Comparison of ENCODE assay signal across 11 cellular contexts in genomic region chr10:29535778-29536459, GRCh38.
DNase-seq lines count a peak whose midpoint lies in the region; ATAC-seq, FAIRE-seq and TF ChIP-seq lines count a peak whose summit lies in the region.
"Had no signal": no experiment of that assay in that cellular context is flagged by ENCODE, and none has a peak within 500 bp of the region (broad histone marks: within the 10 kb centered on the region; RNA-seq: fewer than 3 reads in every experiment).

No MANE protein-coding gene starts in this region.

- H3K4me1 ChIP-seq in KMS-11 (ENCODE audit: low read depth, poor library complexity, severe bottlenecking) (no peaks in the 10 kb centered on the region), HepG2 (ENCODE audit: insufficient read depth, low read length) (peaks cover 34% of the 10 kb centered on the region)

- TF ChIP-seq EP300 in HepG2 (IDR thresholded peaks at IDR 0.05; ENCODE audit: low read depth in 2 of 2, low read length in 2 of 2) (no peak), HepG2 (CRISPR knock-in tag; IDR thresholded peaks at IDR 0.05; ENCODE audit: borderline replicate concordance) (no peak)

- DNase-seq in chondrocyte (ENCODE audit: low spot score) (no peak), HepG2 (ENCODE audit: low spot score) (no peak), COLO829 (ENCODE audit: low spot score) (no peak)
- no peak for DNase-seq in activated CD4-positive, alpha-beta T cell treated with anti-CD3 and anti-CD28 coated beads for 1 hour
- DNase-seq: activated CD4-positive, CD25-positive, alpha-beta regulatory T cell; activated naive CD4-positive, alpha-beta T cell treated with anti-CD3 and anti-CD28 coated beads, Interleukin-2, amount 10 ng/mL, durations not matched to agents 7 days and 5 days; KG1 had no signal

- H4K20me1 ChIP-seq in KMS-11 (ENCODE audit: insufficient read depth): no peaks in the 10 kb centered on the region
- no peaks in the 10 kb centered on the region for H4K20me1 ChIP-seq in HepG2 (ENCODE audit: insufficient read depth, low read length)

- H3K36me3 Mint-ChIP-seq in chondrocyte (ENCODE audit: low read depth): peaks cover 19% of the 10 kb centered on the region
- H3K36me3 Mint-ChIP-seq: activated naive CD4-positive, alpha-beta T cell treated with anti-CD3 and anti-CD28 coated beads, Interleukin-2, amount 10 ng/mL, durations not matched to agents 7 days and 5 days had no signal

- H3K4me3 ChIP-seq in KMS-11 (IDR thresholded peaks at IDR 0.05; ENCODE audit: insufficient read depth, low read depth, low read length) (no peak overlapping the region), HepG2 (replicated peaks in 1 of 3; ENCODE audit: insufficient read depth in 1 of 3, low read depth in 2 of 3, low read length in 3 of 3) (peak overlapping the region; percentile 2 to 51 (median 14); a peak in 3 of 6 replicates)

- ATAC-seq in HepG2 (peak; percentile 70), GM19455 (IDR thresholded peaks at IDR 0.05; ENCODE audit: unreplicated experiment) (no peak), HG03097 (IDR thresholded peaks at IDR 0.05; ENCODE audit: low FRiP score, unreplicated experiment) (no peak)

- peak overlapping the region; percentile 93 for H3K27ac Mint-ChIP-seq in chondrocyte (ENCODE audit: unreplicated experiment)
- H3K27ac Mint-ChIP-seq: activated naive CD4-positive, alpha-beta T cell treated with anti-CD3 and anti-CD28 coated beads, Interleukin-2, amount 10 ng/mL, durations not matched to agents 7 days and 5 days had no signal

- H3K27me3 ChIP-seq in KMS-11 (ENCODE audit: insufficient read depth, low read depth): no peaks in the 10 kb centered on the region
- H3K27me3 ChIP-seq in HepG2 (ENCODE audit: control insufficient read depth in 1 of 2, insufficient read depth in 2 of 2, low read length in 2 of 2): no peaks in the 10 kb centered on the region

- H3K79me2 ChIP-seq in KMS-11 (ENCODE audit: insufficient read depth, low read depth): no peaks in the 10 kb centered on the region
- H3K79me2 ChIP-seq in HepG2 (ENCODE audit: insufficient read depth, low read length): no peaks in the 10 kb centered on the region

- in situ Hi-C loops in HepG2 (cut with HindIII; ENCODE audit: extremely low pct_ligation_motif_present, low pct_unique_long_range_greater_than_20kb): no loop called here

- H3K9ac ChIP-seq in KMS-11 (no peak overlapping the region), HepG2 (ENCODE audit: insufficient read depth, low read depth, low read length) (peak overlapping the region; percentile 64)

- no peak overlapping the region for H2AFZ ChIP-seq in KMS-11 (ENCODE audit: low read depth)
- H2AFZ ChIP-seq in HepG2 (ENCODE audit: low read length): peak overlapping the region; percentile 60

- H3K36me3 ChIP-seq in KMS-11 (ENCODE audit: insufficient read depth) (no peaks in the 10 kb centered on the region), HepG2 (replicated peaks in 1 of 2; ENCODE audit: control insufficient read depth in 1 of 2, insufficient read depth in 2 of 2, low read length in 2 of 2) (peaks cover 0 to 2% of the 10 kb centered on the region in 2 experiments; a peak in 1 of 5 replicates)

- TF ChIP-seq POLR2A in HepG2 (IDR thresholded peaks at IDR 0.05; ENCODE audit: insufficient read depth in 1 of 2, low read depth in 2 of 2, low read length in 2 of 2): no peak

- 0 out of 2 replicates have a peak, but pooled peaks have one; percentile 3 for TF ChIP-seq CTCF in KMS-11 (conservative IDR thresholded peaks at IDR 0.05; ENCODE audit: low read depth, low read length)
- TF ChIP-seq CTCF in chondrocyte (IDR thresholded peaks at IDR 0.05): peak; percentile 72
- TF ChIP-seq CTCF in HepG2 (CRISPR knock-in tag; IDR thresholded peaks at IDR 0.05): no peak

- POLR2A ChIA-PET in HepG2 (lab: Yijun Ruan, JAX): interaction anchor here (1.1 kb wide), 1 partner anchor 83 kb away, joined by 4 read pairs; no protein-coding TSS in a partner anchor

- no peak for FAIRE-seq in HepG2 (lab: Jason Lieb, UNC)

- H3K27ac ChIP-seq in KMS-11 (no peak overlapping the region), HepG2 (ENCODE audit: extremely low read length, insufficient read depth, low read length) (peak overlapping the region; percentile 64), temporal lobe (ENCODE audit: low read depth, low read length) (peak overlapping the region; percentile 57)

- H3K9me3 ChIP-seq in HepG2 (ENCODE audit: low read length): no peaks in the 10 kb centered on the region

- H3K9me3 Mint-ChIP-seq in chondrocyte (ENCODE audit: low read depth): no peaks in the 10 kb centered on the region
- H3K9me3 Mint-ChIP-seq: activated naive CD4-positive, alpha-beta T cell treated with anti-CD3 and anti-CD28 coated beads, Interleukin-2, amount 10 ng/mL, durations not matched to agents 7 days and 5 days had no signal

- WGBS in HepG2 (ENCODE audit: low lambda C conversion rate): 27% methylated on average over 7 of the region's 7 CpGs

- BruUV-seq in HepG2 (replicated peaks; lab: Mats Ljungman, UMichigan): no TSS peak

- TF ChIP-seq RAD21 in HepG2 (CRISPR knock-in tag; IDR thresholded peaks at IDR 0.05): no peak

- H3K4me1 Mint-ChIP-seq in chondrocyte (ENCODE audit: low read depth): peaks cover 31% of the 10 kb centered on the region
- H3K4me1 Mint-ChIP-seq: activated naive CD4-positive, alpha-beta T cell treated with anti-CD3 and anti-CD28 coated beads, Interleukin-2, amount 10 ng/mL, durations not matched to agents 7 days and 5 days had no signal

- no peaks in the 10 kb centered on the region for H3K27me3 Mint-ChIP-seq in chondrocyte (ENCODE audit: low read depth)
- H3K27me3 Mint-ChIP-seq: activated naive CD4-positive, alpha-beta T cell treated with anti-CD3 and anti-CD28 coated beads, Interleukin-2, amount 10 ng/mL, durations not matched to agents 7 days and 5 days had no signal

- H3K4me3 Mint-ChIP-seq in chondrocyte (ENCODE audit: unreplicated experiment): peak overlapping the region; percentile 62
- H3K4me3 Mint-ChIP-seq: activated naive CD4-positive, alpha-beta T cell treated with anti-CD3 and anti-CD28 coated beads, Interleukin-2, amount 10 ng/mL, durations not matched to agents 7 days and 5 days had no signal

- intact Hi-C loops in HepG2 (cut with micrococcal nuclease; ENCODE audit: unreplicated experiment): loop anchor here (1.0 to 5.0 kb wide), 2 partner anchors 56 to 200 kb away; no protein-coding TSS in a partner anchor

- CTCF ChIA-PET in HepG2 (lab: Yijun Ruan, JAX; ENCODE audit: low intra/inter-chr PET ratio, low total read pairs): no interaction called here

- H3K4me2 ChIP-seq in KMS-11 (no peak overlapping the region), HepG2 (ENCODE audit: low read depth, low read length) (peak overlapping the region; percentile 80)

TF ChIP-seq in HepG2, 621 proteins besides CTCF, POLR2A, EP300 and RAD21:
- TF ChIP-seq ZNF605 (CRISPR knock-in tag; IDR thresholded peaks at IDR 0.05) (no peak), JUN (CRISPR knock-in tag; IDR thresholded peaks at IDR 0.05) (no peak), ESRRA (CRISPR knock-in tag; IDR thresholded peaks at IDR 0.05; ENCODE audit: low read depth) (0 out of 2 replicates have a peak, but pooled peaks have one; percentile 15), ZNF557 (CRISPR knock-in tag; IDR thresholded peaks at IDR 0.05) (no peak), ZBTB7B (CRISPR knock-in tag; IDR thresholded peaks at IDR 0.05) (no peak), RBM22 (optimal IDR thresholded peaks at IDR 0.05; ENCODE audit: low read length) (no peak), ZSCAN31 (CRISPR knock-in tag; IDR thresholded peaks at IDR 0.05; ENCODE audit: low read depth) (no peak), PCBP2 (optimal IDR thresholded peaks at IDR 0.05; ENCODE audit: low read depth, low read length, poor library complexity, severe bottlenecking) (no peak), NR2F1 (CRISPR knock-in tag; IDR thresholded peaks at IDR 0.05) (0 out of 4 replicates have a peak, but pooled peaks of 1 of the 2 experiments have one; percentile 7), GATA4 (IDR thresholded peaks at IDR 0.05; ENCODE audit: borderline replicate concordance, low read depth) (no peak), SRF (IDR thresholded peaks at IDR 0.05; ENCODE audit: low read depth, low read length) (no peak), HMGXB4 (CRISPR knock-in tag; IDR thresholded peaks at IDR 0.05; ENCODE audit: borderline replicate concordance in 1 of 2, low read depth in 1 of 2) (peak in 1 of 2 experiments; percentile 18; a peak in 1 of 4 replicates), PHF8 (CRISPR knock-in tag; IDR thresholded peaks at IDR 0.05) (no peak)
